In the genomic region with DNA sequence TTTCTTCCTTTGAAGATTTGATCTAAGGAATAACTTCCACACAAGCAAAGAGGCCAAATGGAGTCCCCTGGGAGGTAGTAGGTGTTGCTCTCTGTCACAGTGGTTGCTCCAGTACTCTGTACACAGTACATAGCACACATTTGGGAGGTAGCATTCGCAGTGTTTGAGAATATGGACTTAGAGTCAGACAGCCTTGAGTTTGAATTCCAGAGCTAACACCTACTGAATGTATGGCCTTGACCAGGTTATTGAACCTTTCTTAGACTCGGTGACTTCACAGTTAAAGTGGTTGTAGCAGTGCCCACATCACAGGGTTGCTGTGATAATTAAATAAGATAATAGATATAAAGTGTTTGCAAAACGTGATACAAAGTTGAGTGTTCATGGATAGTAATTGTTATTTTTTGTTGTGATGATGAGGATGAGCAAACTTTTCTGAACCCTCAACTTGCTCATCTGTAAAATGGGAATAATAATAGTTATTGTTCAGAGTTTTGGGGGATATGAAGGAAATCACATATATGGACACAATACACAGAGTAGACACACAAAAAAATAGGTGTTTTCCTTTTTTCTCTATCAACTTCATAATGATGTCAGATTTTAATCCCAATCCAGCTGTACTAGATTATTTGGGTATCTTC, we compare ENCODE assay signal across 24 cellular contexts.
DNase-seq lines count a peak whose midpoint lies in the region; ATAC-seq, FAIRE-seq and TF ChIP-seq lines count a peak whose summit lies in the region.
"Had no signal": no experiment of that assay in that cellular context is flagged by ENCODE, and none has a peak within 500 bp of the region (broad histone marks: within the 10 kb centered on the region; RNA-seq: fewer than 3 reads in every experiment).

No MANE protein-coding gene starts in this region.

- no peak overlapping the region for H3K9ac ChIP-seq in K562 (ENCODE audit: insufficient read depth in 1 of 2, low read depth in 2 of 2, low read length in 2 of 2)
- H3K9ac ChIP-seq: BLaER1 had no signal

- H3K27me3 ChIP-seq in K562 (ENCODE audit: control insufficient read depth in 2 of 2, insufficient read depth in 2 of 2, low read length in 2 of 2) (peaks cover 3 to 9% of the 10 kb centered on the region in 2 experiments; a peak in 3 of 5 replicates), aorta (ENCODE audit: control insufficient read depth in 1 of 2, insufficient read depth in 2 of 2, low read length in 1 of 2) (no peaks in the 10 kb centered on the region)
- H3K27me3 ChIP-seq: BLaER1 had no signal

- no peaks in the 10 kb centered on the region for H4K20me1 ChIP-seq in K562 (replicated peaks; ENCODE audit: control insufficient read depth, insufficient read depth, low read length)
- H4K20me1 ChIP-seq: BLaER1 had no signal

- peak; percentile 48 for DNase-seq in DMS79 (lab: John Stamatoyannopoulos, UW)
- DNase-seq in DMS79 treated with DMSO at 0.1 percent for 48 hours (lab: John Stamatoyannopoulos, UW) = peak; percentile 81
- no peak for DNase-seq in K562 (ENCODE audit: extremely low read depth in 1 of 4, low spot score in 3 of 4)
- DNase-seq in HPDE6-E6E7 (ENCODE audit: extremely low spot score) = no peak
- DNase-seq in aorta = no peak
- DNase-seq: 8988T; ACHN; BE2C; C1 segment of cervical spinal cord; CD4-positive, alpha-beta memory T cell; CD4-positive, CD25-positive, alpha-beta regulatory T cell; CD8-positive, alpha-beta memory T cell; COR-L47; DMS 273 treated with DMSO at 0.1 percent for 48 hours; DMS153; DMS53; DND-41; EL; GDM1 had no signal

- no peak for TF ChIP-seq RAD21 in K562 (CRISPR knock-in tag; conservative IDR thresholded peaks at IDR 0.05 in 1 of 2, IDR thresholded peaks at IDR 0.05 in 1 of 2)

- H3K9me1 ChIP-seq in K562 (ENCODE audit: control insufficient read depth, insufficient read depth, low read length) = no peaks in the 10 kb centered on the region

- no peak for TF ChIP-seq CTCF in K562 (IDR thresholded peaks at IDR 0.05 in 2 of 3, conservative IDR thresholded peaks at IDR 0.05 in 1 of 3; ENCODE audit: insufficient read depth in 2 of 3, low read depth in 1 of 3, low read length in 3 of 3)

- no peaks in the 10 kb centered on the region for H3K79me2 ChIP-seq in K562 (ENCODE audit: control insufficient read depth, insufficient read depth, low read length)

- H3K9me3 ChIP-seq in K562 (replicated peaks; ENCODE audit: control insufficient read depth, insufficient read depth, low read depth, low read length) (no peaks in the 10 kb centered on the region), aorta (ENCODE audit: control insufficient read depth, low read length) (peaks cover 8% of the 10 kb centered on the region)
- H3K9me3 ChIP-seq: BE2C, BLaER1 had no signal

- H2AFZ ChIP-seq in K562 (ENCODE audit: low read depth, low read length) = no peak overlapping the region

- POLR2A ChIA-PET in K562 (lab: Yijun Ruan, JAX) = no interaction called here

- H3K27ac ChIP-seq in K562 (ENCODE audit: extremely low read depth, low read depth, low read length) = no peak overlapping the region
- no peak overlapping the region for H3K27ac ChIP-seq in aorta (ENCODE audit: low read depth in 1 of 2, low read length in 2 of 2)
- H3K27ac ChIP-seq: BLaER1 had no signal

- no peak for TF ChIP-seq POLR2A in K562 (conservative IDR thresholded peaks at IDR 0.05)

- no peaks in the 10 kb centered on the region for H3K36me3 ChIP-seq in K562 (ENCODE audit: control insufficient read depth, insufficient read depth, low read length)
- no peaks in the 10 kb centered on the region for H3K36me3 ChIP-seq in aorta (ENCODE audit: control insufficient read depth in 1 of 2, insufficient read depth in 2 of 2, low read length in 1 of 2)
- H3K36me3 ChIP-seq: BE2C, BLaER1 had no signal

- no TSS peak for BruUV-seq in K562 (replicated peaks; lab: Mats Ljungman, UMichigan)

- ATAC-seq in K562 = no peak
- ATAC-seq in aorta (ENCODE audit: low FRiP score) = no peak
- ATAC-seq: GM12878 had no signal

- H3K4me1 ChIP-seq in K562 (replicated peaks in 1 of 2; ENCODE audit: control insufficient read depth in 2 of 2, insufficient read depth in 2 of 2, low read length in 2 of 2) (no peaks in the 10 kb centered on the region), aorta (ENCODE audit: control insufficient read depth in 1 of 2, insufficient read depth in 2 of 2, low read length in 2 of 2) (no peaks in the 10 kb centered on the region)
- H3K4me1 ChIP-seq: BE2C had no signal

- in situ Hi-C loops in K562 (cut with MboI) = no loop called here

- intact Hi-C loops in K562 (cut with micrococcal nuclease) (no loop called here), aorta (cut with DNase I) (no loop called here)

- FAIRE-seq in K562 (lab: Jason Lieb, UNC) = no peak
- FAIRE-seq: A204.1, GM12878, GM12892, GM18507 had no signal

- no peak for TF ChIP-seq EP300 in K562 (IDR thresholded peaks at IDR 0.05; ENCODE audit: low read length)

- H3K4me2 ChIP-seq in K562 (ENCODE audit: insufficient read depth, low read length) = no peak overlapping the region
- H3K4me2 ChIP-seq: BLaER1 had no signal

- WGBS in K562 (ENCODE audit: insufficient coverage, low coverage, missing lambda C conversion rate) = 2% methylated on average over 3 of the region's 3 CpGs
- 82 to 85% methylated on average over 3 of the region's 3 CpGs for WGBS in aorta, 2 donors

- no peak overlapping the region for H3K4me3 ChIP-seq in K562
- H3K4me3 ChIP-seq in aorta (ENCODE audit: low read length in 2 of 2) = no peak overlapping the region
- H3K4me3 ChIP-seq: BLaER1, GM12878 had no signal

- CTCF ChIA-PET in K562 (lab: Yijun Ruan, JAX; ENCODE audit: low intra/inter-chr PET ratio) = no interaction called here

TF ChIP-seq in K562, 482 proteins besides CTCF, POLR2A, EP300 and RAD21:
- TF ChIP-seq RBM25 (IDR thresholded peaks at IDR 0.05; ENCODE audit: low read depth, low read length, severe bottlenecking) = peak; percentile 42
- no peak for TF ChIP-seq GTF2F1 (IDR thresholded peaks at IDR 0.05; ENCODE audit: low read depth, low read length)
- TF ChIP-seq, protein P1, sequence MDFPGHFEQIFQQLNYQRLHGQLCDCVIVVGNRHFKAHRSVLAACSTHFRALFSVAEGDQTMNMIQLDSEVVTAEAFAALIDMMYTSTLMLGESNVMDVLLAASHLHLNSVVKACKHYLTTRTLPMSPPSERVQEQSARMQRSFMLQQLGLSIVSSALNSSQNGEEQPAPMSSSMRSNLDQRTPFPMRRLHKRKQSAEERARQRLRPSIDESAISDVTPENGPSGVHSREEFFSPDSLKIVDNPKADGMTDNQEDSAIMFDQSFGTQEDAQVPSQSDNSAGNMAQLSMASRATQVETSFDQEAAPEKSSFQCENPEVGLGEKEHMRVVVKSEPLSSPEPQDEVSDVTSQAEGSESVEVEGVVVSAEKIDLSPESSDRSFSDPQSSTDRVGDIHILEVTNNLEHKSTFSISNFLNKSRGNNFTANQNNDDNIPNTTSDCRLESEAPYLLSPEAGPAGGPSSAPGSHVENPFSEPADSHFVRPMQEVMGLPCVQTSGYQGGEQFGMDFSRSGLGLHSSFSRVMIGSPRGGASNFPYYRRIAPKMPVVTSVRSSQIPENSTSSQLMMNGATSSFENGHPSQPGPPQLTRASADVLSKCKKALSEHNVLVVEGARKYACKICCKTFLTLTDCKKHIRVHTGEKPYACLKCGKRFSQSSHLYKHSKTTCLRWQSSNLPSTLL (IDR thresholded peaks at IDR 0.05) = no peak
- no peak for TF ChIP-seq FOXM1 (IDR thresholded peaks at IDR 0.05; ENCODE audit: low read depth)
- no peak for TF ChIP-seq FOXM1 (CRISPR knock-in tag; IDR thresholded peaks at IDR 0.05; ENCODE audit: low read depth)
- no peak for TF ChIP-seq JUND (IDR thresholded peaks at IDR 0.05; ENCODE audit: borderline replicate concordance, low read depth, low read length)
- TF ChIP-seq JUND (tag; IDR thresholded peaks at IDR 0.05; ENCODE audit: borderline replicate concordance, low read depth, low read length) = no peak
- TF ChIP-seq KLF16 (IDR thresholded peaks at IDR 0.05) = no peak

Comparison
In these comparisons a context has a peak if more than half of its experiments do, and no peak if none do; other contexts are left out.
1. DNase-seq: peak in DMS79 (single experiment) and DMS79 treated with DMSO at 0.1 percent for 48 hours (single experiment); none in K562 (0 of 4), HPDE6-E6E7 (single experiment) and aorta (0 of 2).